In genomic region chr1:17220287-17220686, GRCh38 we compare ENCODE assay signal across 1 cellular context.
TF ChIP-seq lines count a peak whose summit lies in the region.

No MANE protein-coding gene starts in this region.

TF ChIP-seq in HEK293, 187 proteins besides CTCF, POLR2A, EP300 and RAD21:
- no peak for TF ChIP-seq PRDM6 (tag by site-specific recombination; IDR thresholded peaks at IDR 0.05)
- TF ChIP-seq ZBTB8A (tag by site-specific recombination; IDR thresholded peaks at IDR 0.05) = no peak
- peak; percentile 91 for TF ChIP-seq ZNF664 (tag by site-specific recombination; IDR thresholded peaks at IDR 0.05)
